ENCODE assay signal across 8 cellular contexts in genomic region chr16:27690604-27691003, GRCh38.
DNase-seq lines count a peak whose midpoint lies in the region; ATAC-seq and TF ChIP-seq lines count a peak whose summit lies in the region.

No MANE protein-coding gene starts in this region.

- H3K9me3 Mint-ChIP-seq in activated T-cell treated with anti-CD3 and anti-CD28 coated beads, Interleukin-2, amount 50 U/mL, for 24 hours: no peaks in the 10 kb centered on the region
- no peaks in the 10 kb centered on the region for H3K9me3 Mint-ChIP-seq in effector memory CD8-positive, alpha-beta T cell

- H3K4me3 Mint-ChIP-seq in activated T-cell treated with anti-CD3 and anti-CD28 coated beads, Interleukin-2, amount 50 U/mL, for 24 hours: no peak overlapping the region
- H3K4me3 Mint-ChIP-seq in effector memory CD8-positive, alpha-beta T cell: no peak overlapping the region

- DNase-seq in activated T-cell treated with anti-CD3 and anti-CD28 coated beads for 48 hours (ENCODE audit: low read depth): peak; percentile 4
- no peak for DNase-seq in activated T-cell treated with anti-CD3 and anti-CD28 coated beads, Interleukin-2, amount 50 U/mL, for 24 hours
- DNase-seq in NCI-H146 treated with DMSO at 0.1 percent for 48 hours (lab: John Stamatoyannopoulos, UW; ENCODE audit: unreplicated experiment): peak; percentile 22
- peak; percentile 42 to 46 for DNase-seq in cardiac fibroblast (ENCODE audit: low read depth in 2 of 2)
- peak; percentile 55 for DNase-seq in midbrain (lab: John Stamatoyannopoulos, UW)
- no peak for DNase-seq in SK-N-DZ (ENCODE audit: low spot score)
- no peak for DNase-seq in effector memory CD8-positive, alpha-beta T cell

- no peak overlapping the region for H3K4me3 ChIP-seq in cardiac fibroblast (replicated peaks in 1 of 2; ENCODE audit: low read depth in 2 of 2, low read length in 2 of 2)

- no peaks in the 10 kb centered on the region for H3K36me3 Mint-ChIP-seq in activated T-cell treated with anti-CD3 and anti-CD28 coated beads, Interleukin-2, amount 50 U/mL, for 24 hours (ENCODE audit: low read depth)
- H3K36me3 Mint-ChIP-seq in effector memory CD8-positive, alpha-beta T cell (ENCODE audit: insufficient read depth): peaks cover 5% of the 10 kb centered on the region

- no peaks in the 10 kb centered on the region for H3K4me1 Mint-ChIP-seq in activated T-cell treated with anti-CD3 and anti-CD28 coated beads, Interleukin-2, amount 50 U/mL, for 24 hours (ENCODE audit: low read depth)
- H3K4me1 Mint-ChIP-seq in effector memory CD8-positive, alpha-beta T cell (ENCODE audit: low read depth in 2 of 2): peaks cover 0 to 4% of the 10 kb centered on the region in 2 donors

- H3K27ac Mint-ChIP-seq in activated T-cell treated with anti-CD3 and anti-CD28 coated beads, Interleukin-2, amount 50 U/mL, for 24 hours: no peak overlapping the region
- peak overlapping the region in 1 of 2 donors; percentile 4 for H3K27ac Mint-ChIP-seq in effector memory CD8-positive, alpha-beta T cell

- peak; percentile 71 for TF ChIP-seq CTCF in cardiac fibroblast (IDR thresholded peaks at IDR 0.05; ENCODE audit: low read depth, low read length)

- no peaks in the 10 kb centered on the region for H3K27me3 Mint-ChIP-seq in activated T-cell treated with anti-CD3 and anti-CD28 coated beads, Interleukin-2, amount 50 U/mL, for 24 hours
- H3K27me3 Mint-ChIP-seq in effector memory CD8-positive, alpha-beta T cell: no peaks in the 10 kb centered on the region

- no peak for ATAC-seq in effector memory CD8-positive, alpha-beta T cell (replicated peaks)
- ATAC-seq in GM21367 (IDR thresholded peaks at IDR 0.05; ENCODE audit: unreplicated experiment): no peak

Comparison
In these comparisons a context has a peak if more than half of its experiments do, and no peak if none do; other contexts are left out.
1. DNase-seq: peak in activated T-cell treated with anti-CD3 and anti-CD28 coated beads for 48 hours (single experiment), NCI-H146 treated with DMSO at 0.1 percent for 48 hours (single experiment), cardiac fibroblast (2 of 2) and midbrain (single experiment); none in activated T-cell treated with anti-CD3 and anti-CD28 coated beads, Interleukin-2, amount 50 U/mL, for 24 hours (single experiment), SK-N-DZ (single experiment) and effector memory CD8-positive, alpha-beta T cell (0 of 3).